In the genomic region with DNA sequence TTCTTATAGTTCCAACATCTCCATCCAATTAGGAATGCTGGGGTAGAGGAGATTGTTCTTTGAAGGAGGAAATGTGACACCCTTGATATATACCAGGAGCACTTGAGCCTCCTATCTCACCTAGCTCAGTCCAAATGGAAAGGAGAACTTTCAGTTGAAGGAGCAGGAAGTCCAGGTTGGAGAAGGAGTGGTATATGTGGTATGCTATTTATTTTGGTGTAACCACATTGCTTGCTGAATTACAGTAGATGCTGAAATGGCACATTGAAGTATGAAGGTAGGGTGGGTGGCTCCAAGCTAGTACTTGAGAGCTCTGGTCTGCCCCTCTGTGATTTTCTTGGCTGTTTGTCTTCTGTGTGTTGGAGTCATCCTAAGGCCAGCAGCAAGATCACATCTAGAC, we compare ENCODE assay signal across 12 cellular contexts. TPM values are rescaled to one million over a fixed set of nuclear protein-coding genes. Genes with fewer than 3 reads are reported as not detected.
DNase-seq lines count a peak whose midpoint lies in the region; ATAC-seq and TF ChIP-seq lines count a peak whose summit lies in the region.
"Had no signal": no experiment of that assay in that cellular context is flagged by ENCODE, and none has a peak within 500 bp of the region (broad histone marks: within the 10 kb centered on the region; RNA-seq: fewer than 3 reads in every experiment).

No MANE protein-coding gene starts in this region.

- TF ChIP-seq POLR2A in ovary (IDR thresholded peaks at IDR 0.05) = no peak

- no peaks in the 10 kb centered on the region for H3K9me3 Mint-ChIP-seq in activated CD8-positive, alpha-beta memory T cell treated with anti-CD3 and anti-CD28 coated beads, Interleukin-2, amount 10 ng/mL, durations not matched to agents 7 days and 5 days (ENCODE audit: low read depth)
- no peaks in the 10 kb centered on the region for H3K9me3 Mint-ChIP-seq in T-helper 2 cell treated with Interferon-gamma antibody and Interleukin-4, amounts not matched to agents 5 μg/mL and 100 μg/mL, for 36 hours
- H3K9me3 Mint-ChIP-seq in stimulated activated effector memory CD8-positive, alpha-beta T cell treated with anti-CD3 and anti-CD28 coated beads, Interleukin-12 subunit alpha, Interleukin-12 subunit beta, amount 100 ng/mL, for 72 hours = no peaks in the 10 kb centered on the region

- H3K36me3 ChIP-seq in ovary = no peaks in the 10 kb centered on the region

- no peaks in the 10 kb centered on the region for H3K4me1 ChIP-seq in ovary (ENCODE audit: insufficient read depth)
- peaks cover 19% of the 10 kb centered on the region for H3K4me1 ChIP-seq in foreskin keratinocyte

- H3K4me1 Mint-ChIP-seq in activated CD8-positive, alpha-beta memory T cell treated with anti-CD3 and anti-CD28 coated beads, Interleukin-2, amount 10 ng/mL, durations not matched to agents 7 days and 5 days = peaks cover 57% of the 10 kb centered on the region
- peaks cover 46% of the 10 kb centered on the region for H3K4me1 Mint-ChIP-seq in T-helper 2 cell treated with Interferon-gamma antibody and Interleukin-4, amounts not matched to agents 5 μg/mL and 100 μg/mL, for 36 hours (ENCODE audit: low read depth)
- H3K4me1 Mint-ChIP-seq in stimulated activated effector memory CD8-positive, alpha-beta T cell treated with anti-CD3 and anti-CD28 coated beads, Interleukin-12 subunit alpha, Interleukin-12 subunit beta, amount 100 ng/mL, for 72 hours = peaks cover 52% of the 10 kb centered on the region

- peaks cover 7% of the 10 kb centered on the region for H3K36me3 Mint-ChIP-seq in activated CD8-positive, alpha-beta memory T cell treated with anti-CD3 and anti-CD28 coated beads, Interleukin-2, amount 10 ng/mL, durations not matched to agents 7 days and 5 days
- peaks cover 8% of the 10 kb centered on the region for H3K36me3 Mint-ChIP-seq in T-helper 2 cell treated with Interferon-gamma antibody and Interleukin-4, amounts not matched to agents 5 μg/mL and 100 μg/mL, for 36 hours (ENCODE audit: low read depth)
- peaks cover 21% of the 10 kb centered on the region for H3K36me3 Mint-ChIP-seq in stimulated activated effector memory CD8-positive, alpha-beta T cell treated with anti-CD3 and anti-CD28 coated beads, Interleukin-12 subunit alpha, Interleukin-12 subunit beta, amount 100 ng/mL, for 72 hours

- TF ChIP-seq EP300 in ovary (IDR thresholded peaks at IDR 0.05) = no peak

- H3K27ac ChIP-seq in ovary (no peak overlapping the region), foreskin keratinocyte (no peak overlapping the region)
- H3K27ac ChIP-seq: HL-60 had no signal

- no peak overlapping the region for H3K27ac Mint-ChIP-seq in activated CD8-positive, alpha-beta memory T cell treated with anti-CD3 and anti-CD28 coated beads, Interleukin-2, amount 10 ng/mL, durations not matched to agents 7 days and 5 days
- H3K27ac Mint-ChIP-seq in T-helper 2 cell treated with Interferon-gamma antibody and Interleukin-4, amounts not matched to agents 5 μg/mL and 100 μg/mL, for 36 hours = no peak overlapping the region
- H3K27ac Mint-ChIP-seq in stimulated activated effector memory CD8-positive, alpha-beta T cell treated with anti-CD3 and anti-CD28 coated beads, Interleukin-12 subunit alpha, Interleukin-12 subunit beta, amount 100 ng/mL, for 72 hours = no peak overlapping the region

- no peak for DNase-seq in activated CD8-positive, alpha-beta memory T cell treated with anti-CD3 and anti-CD28 coated beads, Interleukin-2, amount 10 ng/mL, durations not matched to agents 7 days and 5 days
- no peak for DNase-seq in activated CD8-positive, alpha-beta memory T cell treated with anti-CD3 and anti-CD28 coated beads for 24 hours
- no peak for DNase-seq in T-helper 2 cell treated with Interferon-gamma antibody and Interleukin-4, amounts not matched to agents 5 μg/mL and 100 μg/mL, for 36 hours (ENCODE audit: low spot score)
- no peak for DNase-seq in stimulated activated effector memory CD8-positive, alpha-beta T cell treated with anti-CD3 and anti-CD28 coated beads, Interleukin-12 subunit alpha, Interleukin-12 subunit beta, amount 100 ng/mL, for 72 hours (ENCODE audit: low spot score in 2 of 2)
- DNase-seq in ovary = no peak
- no peak for DNase-seq in foreskin keratinocyte
- DNase-seq: activated CD8-positive, alpha-beta memory T cell treated with anti-CD3 and anti-CD28 coated beads, Interleukin-2, amount 50 U/mL, for 48 hours; mesenchymal stem cell; T1000 had no signal

- TF ChIP-seq CTCF in ovary (IDR thresholded peaks at IDR 0.05) (no peak), foreskin keratinocyte (conservative IDR thresholded peaks at IDR 0.05) (no peak)

- no peaks in the 10 kb centered on the region for H3K9me3 ChIP-seq in ovary

- no peak overlapping the region for H3K4me3 Mint-ChIP-seq in activated CD8-positive, alpha-beta memory T cell treated with anti-CD3 and anti-CD28 coated beads, Interleukin-2, amount 10 ng/mL, durations not matched to agents 7 days and 5 days
- peak overlapping the region; percentile 2 for H3K4me3 Mint-ChIP-seq in T-helper 2 cell treated with Interferon-gamma antibody and Interleukin-4, amounts not matched to agents 5 μg/mL and 100 μg/mL, for 36 hours
- H3K4me3 Mint-ChIP-seq in stimulated activated effector memory CD8-positive, alpha-beta T cell treated with anti-CD3 and anti-CD28 coated beads, Interleukin-12 subunit alpha, Interleukin-12 subunit beta, amount 100 ng/mL, for 72 hours = no peak overlapping the region

- ATAC-seq in activated CD8-positive, alpha-beta memory T cell treated with anti-CD3 and anti-CD28 coated beads, Interleukin-2, amount 10 ng/mL, durations not matched to agents 7 days and 5 days = peak; percentile 24
- peak; percentile 37 for ATAC-seq in HG02981 (IDR thresholded peaks at IDR 0.05; ENCODE audit: unreplicated experiment)
- ATAC-seq in stimulated activated effector memory CD8-positive, alpha-beta T cell treated with anti-CD3 and anti-CD28 coated beads, Interleukin-12 subunit alpha, Interleukin-12 subunit beta, amount 100 ng/mL, for 72 hours = peak; percentile 25
- ATAC-seq in GM19397 (IDR thresholded peaks at IDR 0.05; ENCODE audit: unreplicated experiment) = no peak
- ATAC-seq in foreskin keratinocyte = no peak

- intact Hi-C loops in ovary (cut with DNase I) = no loop called here

- H3K27me3 Mint-ChIP-seq in activated CD8-positive, alpha-beta memory T cell treated with anti-CD3 and anti-CD28 coated beads, Interleukin-2, amount 10 ng/mL, durations not matched to agents 7 days and 5 days = no peaks in the 10 kb centered on the region
- no peaks in the 10 kb centered on the region for H3K27me3 Mint-ChIP-seq in T-helper 2 cell treated with Interferon-gamma antibody and Interleukin-4, amounts not matched to agents 5 μg/mL and 100 μg/mL, for 36 hours (ENCODE audit: low read depth)

- H3K27me3 ChIP-seq in ovary (no peaks in the 10 kb centered on the region), foreskin keratinocyte (no peaks in the 10 kb centered on the region)

- CTCF ChIA-PET in activated CD8-positive, alpha-beta memory T cell treated with anti-CD3 and anti-CD28 coated beads, Interleukin-2, amount 10 ng/mL, durations not matched to agents 7 days and 5 days (lab: Charles Lee) = interaction anchor here (1.1 to 2.2 kb wide), 2 partner anchors 23 to 93 kb away, joined by 3 to 5 read pairs; no protein-coding TSS in a partner anchor

- H3K4me3 ChIP-seq in ovary = no peak overlapping the region

RNA-seq across cellular contexts. Expression of a gene that starts 6.1 kb away (rescaled TPM):
- 10 to 100 TPM; 26.3 to 33.4 TPM for total RNA-seq in activated CD8-positive, alpha-beta memory T cell treated with anti-CD3 and anti-CD28 coated beads, Interleukin-2, amount 10 ng/mL, durations not matched to agents 7 days and 5 days
- total RNA-seq in ovary (10 to 100 TPM; 36.8 to 68.5 (median 54.1) TPM), foreskin keratinocyte (38.5 TPM in 2 replicates)
- polyA plus RNA-seq in ovary (10 to 100 TPM; 12.1 to 15.9 TPM), foreskin keratinocyte (9.5 and 12.1 TPM in 2 replicates)

Comparison
In these comparisons a context has a peak if more than half of its experiments do, and no peak if none do; other contexts are left out.
1. ATAC-seq: peak in activated CD8-positive, alpha-beta memory T cell treated with anti-CD3 and anti-CD28 coated beads, Interleukin-2, amount 10 ng/mL, durations not matched to agents 7 days and 5 days (single experiment), HG02981 (single experiment) and stimulated activated effector memory CD8-positive, alpha-beta T cell treated with anti-CD3 and anti-CD28 coated beads, Interleukin-12 subunit alpha, Interleukin-12 subunit beta, amount 100 ng/mL, for 72 hours (single experiment); none in GM19397 (single experiment) and foreskin keratinocyte (single experiment).